In genomic region chr22:31230871-31231621, GRCh38 we compare ENCODE assay signal across 9 cellular contexts. TPM values are rescaled to one million over a fixed set of nuclear protein-coding genes. Genes with fewer than 3 reads are reported as not detected.
DNase-seq lines count a peak whose midpoint lies in the region; ATAC-seq, FAIRE-seq and TF ChIP-seq lines count a peak whose summit lies in the region.
"Had no signal": no experiment of that assay in that cellular context is flagged by ENCODE, and none has a peak within 500 bp of the region (broad histone marks: within the 10 kb centered on the region; RNA-seq: fewer than 3 reads in every experiment).

No MANE protein-coding gene starts in this region.

- H3K4me2 ChIP-seq in BLaER1 (peak overlapping the region; percentile 55), GM12878 (ENCODE audit: control insufficient read depth, insufficient read depth) (peak overlapping the region; percentile 63; the same call in 1 of the 2 replicates)

- H3K27me3 ChIP-seq in BLaER1: no peaks in the 10 kb centered on the region
- H3K27me3 ChIP-seq in GM12878 (replicated peaks in 1 of 2; ENCODE audit: control insufficient read depth in 2 of 2, insufficient read depth in 2 of 2, low read length in 1 of 2): no peaks in the 10 kb centered on the region
- H3K27me3 ChIP-seq: SJCRH30 had no signal

- H3K4me1 ChIP-seq in BLaER1 (peaks cover 75% of the 10 kb centered on the region), GM12878 (ENCODE audit: control insufficient read depth, insufficient read depth, low read length) (peaks cover 25% of the 10 kb centered on the region)

- peak overlapping the region; percentile 17 for H3K9ac ChIP-seq in BLaER1
- H3K9ac ChIP-seq in GM12878 (ENCODE audit: control insufficient read depth, insufficient read depth, low read length): no peak overlapping the region

- intact Hi-C loops in GM12878 (cut with micrococcal nuclease; ENCODE audit: unreplicated experiment): loop anchor here (1.0 to 10.0 kb wide), 5 partner anchors 18 to 286 kb away; partner anchors contain the start of genes LIMK2 and RNF185

- TF ChIP-seq CTCF in GM12878 (IDR thresholded peaks at IDR 0.05 in 2 of 3, conservative IDR thresholded peaks at IDR 0.05 in 1 of 3; ENCODE audit: control insufficient read depth in 2 of 3, extremely low read depth in 1 of 3, insufficient read depth in 1 of 3, low read depth in 3 of 3, low read length in 3 of 3): peak; percentile 67 to 83 (median 77)

- SMC1A ChIA-PET in GM12878 (lab: Charles Lee; ENCODE audit: uncharacterized antibody, unreplicated experiment): interaction anchor here (0.5 to 14.1 kb wide), 18 partner anchors 15 to 237 kb away, joined by 3 to 260 read pairs (median 4); partner anchors contain the start of gene LIMK2

- in situ Hi-C loops in SK-MEL-5 (cut with HindIII; ENCODE audit: low pct_unique_long_range_greater_than_20kb, low sequenced_read_pairs) (no loop called here), GM12878 (cut with MboI) (no loop called here)

- 15% methylated on average over 3 of the region's 3 CpGs for WGBS in GM12878 (ENCODE audit: insufficient coverage, insufficient replicate concordance, low lambda C conversion rate, missing lambda C conversion rate)

- CTCF ChIA-PET in GM12878 (lab: Yijun Ruan, JAX): interaction anchor here (0.6 to 13.8 kb wide), 34 partner anchors 8 to 1278 kb away, joined by 3 to 244 read pairs (median 4); partner anchors contain the start of genes LIMK2, RNF185 and SELENOM

- DNase-seq in SK-MEL-5 (ENCODE audit: low read depth, low spot score): peak; percentile 81
- DNase-seq in GM12878 (ENCODE audit: low read depth, low spot score): no peak
- peak; percentile 65 for DNase-seq in inferior parietal cortex (ENCODE audit: extremely low spot score)
- peak; percentile 16 for DNase-seq in stimulated activated CD4-positive, alpha-beta T cell treated with anti-CD3 and anti-CD28 coated beads, Interleukin-1b, Interleukin-23, amount 100 ng/mL, for 48 hours
- DNase-seq in iPS-NIHi7 (ENCODE audit: extremely low spot score): no peak

- H3K79me2 ChIP-seq in GM12878 (ENCODE audit: control insufficient read depth, insufficient read depth, low read length): peaks cover 14% of the 10 kb centered on the region

- RAD21 ChIA-PET in GM12878 (lab: Charles Lee; ENCODE audit: unreplicated experiment): interaction anchor here (0.5 to 6.7 kb wide), 13 partner anchors 9 to 148 kb away, joined by 3 to 100 read pairs (median 3); partner anchors contain the start of gene LIMK2

- peak in 1 of 2 experiments; percentile 5; a peak in 1 of 4 replicates for TF ChIP-seq EP300 in GM12878 (IDR thresholded peaks at IDR 0.05; ENCODE audit: borderline replicate concordance in 1 of 2, control insufficient read depth in 1 of 2, low read depth in 2 of 2, low read length in 2 of 2)

- TF ChIP-seq RAD21 in GM12878 (IDR thresholded peaks at IDR 0.05; ENCODE audit: insufficient read depth, low read depth, low read length): peak; percentile 89

- peak overlapping the region; percentile 78; the same call in 1 of the 2 replicates for H3K27ac ChIP-seq in BLaER1
- H3K27ac ChIP-seq in GM12878 (ENCODE audit: control insufficient read depth, insufficient read depth): peak overlapping the region; percentile 49
- H3K27ac ChIP-seq: SJCRH30 had no signal

- H3K4me3 ChIP-seq in BLaER1 (no peak overlapping the region), GM12878 (no peak overlapping the region)
- H3K4me3 ChIP-seq: SJCRH30 had no signal

- H4K20me1 ChIP-seq in BLaER1: peaks cover 19% of the 10 kb centered on the region; the same call in 1 of the 2 replicates
- no peaks in the 10 kb centered on the region for H4K20me1 ChIP-seq in GM12878 (ENCODE audit: control insufficient read depth, insufficient read depth)

- H3K9me3 ChIP-seq in BLaER1 (no peaks in the 10 kb centered on the region), GM12878 (replicated peaks; ENCODE audit: control insufficient read depth, insufficient read depth, low read length) (no peaks in the 10 kb centered on the region)
- H3K9me3 ChIP-seq: SJCRH30 had no signal

- ATAC-seq in GM18517 (IDR thresholded peaks at IDR 0.05; ENCODE audit: unreplicated experiment): peak; percentile 51
- peak; percentile 81 for ATAC-seq in GM12878
- ATAC-seq in GM18511 (IDR thresholded peaks at IDR 0.05; ENCODE audit: unreplicated experiment): no peak

- no peak overlapping the region for H2AFZ ChIP-seq in GM12878 (ENCODE audit: control insufficient read depth, low read depth, low read length)

- H3K36me3 ChIP-seq in BLaER1 (peaks cover 69% of the 10 kb centered on the region), GM12878 (ENCODE audit: control insufficient read depth in 2 of 2, insufficient read depth in 2 of 2, low read length in 1 of 2) (peaks cover 0 to 2% of the 10 kb centered on the region in 2 experiments; a peak in 2 of 4 replicates)

- FAIRE-seq in GM12878 (lab: Jason Lieb, UNC): no peak

- no TSS peak for BruUV-seq in GM12878 (replicated peaks; lab: Mats Ljungman, UMichigan)

- POLR2A ChIA-PET in GM12878 (lab: Charles Lee): interaction anchor here (0.6 to 3.9 kb wide), 7 partner anchors 10 to 181 kb away, joined by 3 to 21 read pairs (median 5); partner anchors contain the start of gene LIMK2

- no peak for TF ChIP-seq POLR2A in GM12878 (IDR thresholded peaks at IDR 0.05; ENCODE audit: low read depth, low read length)

TF ChIP-seq in GM12878, 131 proteins besides CTCF, POLR2A, EP300 and RAD21 (continues in another document):
- TF ChIP-seq BHLHE40 (IDR thresholded peaks at IDR 0.05; ENCODE audit: borderline replicate concordance in 1 of 2, low read depth in 2 of 2, low read length in 1 of 2): no peak
- TF ChIP-seq CEBPZ (IDR thresholded peaks at IDR 0.05; ENCODE audit: low read depth, low read length): no peak
- TF ChIP-seq SMARCA5 (IDR thresholded peaks at IDR 0.05): 0 out of 2 replicates have a peak, but pooled peaks have one; percentile 57
- TF ChIP-seq MAX (IDR thresholded peaks at IDR 0.05; ENCODE audit: low read depth, low read length): 0 out of 2 replicates have a peak, but pooled peaks have one; percentile 13
- TF ChIP-seq MXI1 (IDR thresholded peaks at IDR 0.05; ENCODE audit: low read depth, low read length): no peak
- no peak for TF ChIP-seq RB1 (IDR thresholded peaks at IDR 0.05; ENCODE audit: borderline replicate concordance)
- TF ChIP-seq RAD51 (IDR thresholded peaks at IDR 0.05): no peak
- TF ChIP-seq PKNOX1 (IDR thresholded peaks at IDR 0.05): no peak

RNA-seq across cellular contexts. Expression of gene LIMK2, which starts 18.9 kb away (rescaled TPM):
- total RNA-seq in SK-MEL-5 (2014; rRNA removed; shearing (Covaris generic)): 36.6 and 43.9 TPM in 2 replicates
- polyA plus RNA-seq in SK-MEL-5 (2015; cell fraction: cytosol; rRNA removed): 29.2 and 42.2 TPM in 2 replicates
- 60.3 and 66.3 TPM in 2 replicates for polyA plus RNA-seq in SK-MEL-5 (2015; cell fraction: nucleus; rRNA removed)
- total RNA-seq in GM12878 (2013; cell fraction: nucleolus; rRNA removed): 97.5 and 99.4 TPM in 2 replicates
- total RNA-seq in GM12878 (2014; rRNA removed): 32.3 and 34.9 TPM in 2 replicates
- total RNA-seq in GM12878 (2014; rRNA removed; fragmentation: Illumina TruSeq; extraction: Trizol): 21.1 and 23.7 TPM in 2 replicates
- 33.5 and 40.4 TPM in 2 replicates for total RNA-seq in GM12878 (2021)
- polyA plus RNA-seq in GM12878 (2011; ENCODE audit: low read depth): 8.4 TPM
- 8.1 and 12.1 TPM in 2 replicates for polyA plus RNA-seq in GM12878 (2011; rRNA removed)
- 13.1 and 15.4 TPM in 2 replicates for polyA plus RNA-seq in GM12878 (2011; cell fraction: cytosol; rRNA removed)
- polyA plus RNA-seq in GM12878 (2011; cell fraction: nucleus; rRNA removed): 26.8 and 55.4 TPM in 2 replicates
- polyA plus RNA-seq in GM12878 (2012): 13.0 and 13.5 TPM in 2 replicates
- 20.6 and 29.8 TPM in 2 replicates for polyA plus RNA-seq in GM12878 (2014; fragmentation: Illumina TruSeq; extraction: Trizol)
- polyA plus RNA-seq in GM12878 (2014; fragmentation: Nextera tagmentation; extraction: Ambion mirVana): 1 to 10 TPM; 2.9 to 5.0 TPM
- 23.3 and 24.2 TPM in 2 replicates for polyA plus RNA-seq in GM12878 (2014; rRNA removed)
- polyA plus RNA-seq in GM12878 (2016; fragmentation: Nextera tagmentation; extraction: Ambion mirVana): 10 to 100 TPM; 31.2 to 32.2 TPM
- 17.8 and 24.2 TPM in 2 replicates for polyA minus RNA-seq in GM12878 (2011; rRNA and poly(A)+ RNA removed)
- 4.1 and 5.8 TPM in 2 replicates for polyA minus RNA-seq in GM12878 (2011; cell fraction: cytosol; rRNA and poly(A)+ RNA removed)
- 17.0 and 28.4 TPM in 2 replicates for polyA minus RNA-seq in GM12878 (2011; cell fraction: nucleus; rRNA and poly(A)+ RNA removed)

Comparison
In these comparisons a context has a peak if more than half of its experiments do, and no peak if none do; other contexts are left out.
1. DNase-seq: peak in SK-MEL-5 (single experiment), inferior parietal cortex (single experiment) and stimulated activated CD4-positive, alpha-beta T cell treated with anti-CD3 and anti-CD28 coated beads, Interleukin-1b, Interleukin-23, amount 100 ng/mL, for 48 hours (single experiment); none in GM12878 (single experiment) and iPS-NIHi7 (single experiment).